8 cellular contexts compared by ENCODE assay signal in the genomic region with DNA sequence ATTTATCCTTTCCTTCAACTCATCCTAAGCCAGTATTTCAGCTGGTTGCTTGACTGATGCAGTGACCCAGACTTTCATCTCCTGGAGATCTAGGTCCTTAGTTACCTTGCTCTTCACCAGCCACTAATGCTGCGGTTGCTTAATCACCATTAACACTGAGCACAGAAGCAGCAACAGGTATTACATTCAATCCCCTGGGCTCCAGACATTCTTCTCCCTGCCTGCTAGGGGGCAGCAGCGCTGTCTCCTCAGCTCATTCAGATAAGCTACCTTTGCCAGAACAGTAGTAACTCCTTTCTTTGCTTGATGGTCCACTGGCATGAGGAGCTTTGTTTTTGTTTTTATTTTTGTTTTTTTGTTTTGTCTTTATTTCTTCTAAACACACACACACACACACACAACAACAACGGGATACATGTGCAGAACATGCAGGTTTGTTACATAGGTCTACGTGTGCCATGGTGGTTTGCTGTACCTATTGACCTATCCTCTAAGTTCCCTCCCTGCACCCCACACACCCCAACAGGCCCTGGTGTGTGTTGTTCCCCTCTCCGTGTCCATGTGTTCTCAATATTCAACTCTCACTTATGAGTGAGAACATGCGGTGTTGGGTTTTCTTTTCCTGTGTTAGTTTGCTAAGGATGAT.
DNase-seq lines count a peak whose midpoint lies in the region; ATAC-seq and TF ChIP-seq lines count a peak whose summit lies in the region.

No MANE protein-coding gene starts in this region.

- peak; percentile 38 for TF ChIP-seq CTCF in HFF-Myc (IDR thresholded peaks at IDR 0.05; ENCODE audit: low read depth, low read length, missing control alignments)

- no peak for ATAC-seq in HG02970 (IDR thresholded peaks at IDR 0.05; ENCODE audit: low FRiP score, unreplicated experiment)

- DNase-seq in COR-L47 (lab: John Stamatoyannopoulos, UW) (peak; percentile 6), HFF-Myc (ENCODE audit: extremely low read depth, low read depth) (no peak), RPMI8226 (peak; percentile 49), iPS DF 4.7 (ENCODE audit: extremely low read depth, low spot score) (peak; percentile 53), GF-D8 (lab: John Stamatoyannopoulos, UW) (no peak), NOMO-1 treated with DMSO at 0.1 percent for 48 hours (lab: John Stamatoyannopoulos, UW; ENCODE audit: unreplicated experiment) (no peak)
- no peak for DNase-seq in activated CD8-positive, alpha-beta memory T cell treated with anti-CD3 and anti-CD28 coated beads, Interleukin-2, amount 50 U/mL, for 48 hours

- no peak overlapping the region for H3K4me3 ChIP-seq in HFF-Myc (replicated peaks; ENCODE audit: low read depth, low read length)

Comparison
In these comparisons a context has a peak if more than half of its experiments do, and no peak if none do; other contexts are left out.
1. DNase-seq: peak in COR-L47 (single experiment), RPMI8226 (single experiment) and iPS DF 4.7 (single experiment); none in HFF-Myc (single experiment), GF-D8 (single experiment), NOMO-1 treated with DMSO at 0.1 percent for 48 hours (single experiment) and activated CD8-positive, alpha-beta memory T cell treated with anti-CD3 and anti-CD28 coated beads, Interleukin-2, amount 50 U/mL, for 48 hours (single experiment).